17 cellular contexts compared by ENCODE assay signal in the genomic region with DNA sequence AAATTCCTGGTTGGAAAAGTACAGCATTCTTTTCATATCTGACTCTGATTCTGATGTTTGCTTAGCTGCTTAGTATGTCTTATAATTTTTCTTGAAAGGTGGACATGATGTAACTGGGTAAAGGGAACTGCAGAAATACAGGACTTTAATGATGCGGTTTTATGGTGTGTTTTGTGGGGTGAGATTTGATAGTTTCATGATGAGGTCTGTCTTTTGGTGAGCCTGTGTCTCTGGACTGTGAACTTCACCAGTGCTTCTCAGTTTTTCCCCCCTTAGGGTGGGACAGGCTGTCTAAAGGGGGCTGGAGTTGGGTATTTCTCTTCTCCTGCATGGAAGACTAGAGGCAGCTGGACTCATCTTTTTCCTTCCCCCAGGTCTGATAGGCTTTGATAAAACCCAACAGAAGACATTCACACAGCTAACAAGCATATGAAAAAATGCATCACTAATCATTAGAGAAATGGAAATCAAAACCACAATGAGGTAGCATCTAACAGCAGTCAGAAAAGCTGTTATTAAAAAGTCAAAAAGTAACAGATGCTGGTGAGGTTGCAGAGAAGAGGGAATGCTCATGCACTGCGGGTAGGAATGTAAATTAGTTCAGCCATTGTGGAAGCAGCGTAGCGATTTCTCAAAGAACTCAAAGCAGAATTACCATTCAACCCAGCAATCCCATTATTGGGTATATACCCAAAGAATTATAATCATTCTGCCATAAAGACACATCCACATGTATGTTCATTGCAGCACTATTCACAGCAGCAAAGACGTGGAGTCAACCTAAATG.
A peak's percentile ranks its signal among the peaks of the same experiment; 100 is the strongest.
DNase-seq lines count a peak whose midpoint lies in the region; ATAC-seq and TF ChIP-seq lines count a peak whose summit lies in the region.
"Had no signal": no experiment of that assay in that cellular context is flagged by ENCODE, and none has a peak within 500 bp of the region (broad histone marks: within the 10 kb centered on the region; RNA-seq: fewer than 3 reads in every experiment).

No MANE protein-coding gene starts in this region.

- no peak overlapping the region for H3K27ac ChIP-seq in psoas muscle
- H3K27ac ChIP-seq in right atrium auricular region: no peak overlapping the region
- H3K27ac ChIP-seq: BLaER1, epithelial cell of prostate, parathyroid adenoma had no signal

- no peaks in the 10 kb centered on the region for H3K27me3 Mint-ChIP-seq in mesothelial cell of epicardium (ENCODE audit: low read depth)

- no peak overlapping the region for H3K4me3 Mint-ChIP-seq in mesothelial cell of epicardium

- H3K27me3 ChIP-seq in BJ (ENCODE audit: control insufficient read depth, insufficient read depth, low read length): no peaks in the 10 kb centered on the region
- H3K27me3 ChIP-seq in psoas muscle (ENCODE audit: insufficient read depth in 3 of 3, low read length in 2 of 3): no peaks in the 10 kb centered on the region
- H3K27me3 ChIP-seq in right atrium auricular region: no peaks in the 10 kb centered on the region
- H3K27me3 ChIP-seq: BLaER1 had no signal

- ATAC-seq in GM18511 (IDR thresholded peaks at IDR 0.05; ENCODE audit: unreplicated experiment) (peak; percentile 38), psoas muscle (no peak), GM18858 (IDR thresholded peaks at IDR 0.05; ENCODE audit: unreplicated experiment) (no peak)

- peaks cover 30% of the 10 kb centered on the region for H3K36me3 Mint-ChIP-seq in mesothelial cell of epicardium

- intact Hi-C loops in psoas muscle (cut with DNase I): no loop called here

- CTCF ChIA-PET in BJ (lab: Yijun Ruan, JAX): interaction anchor here (1.0 to 1.1 kb wide), 2 partner anchors 9 to 55 kb away, joined by 3 to 7 read pairs; no protein-coding TSS in a partner anchor

- 93% methylated on average over 5 of the region's 5 CpGs for WGBS in psoas muscle, 3 donors

- H3K4me1 ChIP-seq in psoas muscle: peaks cover 23% of the 10 kb centered on the region
- H3K4me1 ChIP-seq in right atrium auricular region: peaks cover 0 to 16% of the 10 kb centered on the region in 2 donors

- H3K36me3 ChIP-seq in BJ (ENCODE audit: control insufficient read depth, insufficient read depth, low read length) (no peaks in the 10 kb centered on the region; the same call in 1 of the 2 replicates), psoas muscle (ENCODE audit: insufficient read depth in 1 of 2, low read depth in 1 of 2) (no peaks in the 10 kb centered on the region), right atrium auricular region (no peaks in the 10 kb centered on the region)

- POLR2A ChIA-PET in BJ (lab: Charles Lee): interaction anchor here (0.6 kb wide), 1 partner anchor 11 kb away, joined by 11 read pairs; no protein-coding TSS in a partner anchor

- H3K9me3 Mint-ChIP-seq in mesothelial cell of epicardium: peaks cover 29% of the 10 kb centered on the region

- peak overlapping the region; percentile 70 for H3K27ac Mint-ChIP-seq in mesothelial cell of epicardium

- H3K4me1 Mint-ChIP-seq in mesothelial cell of epicardium: peaks cover 45% of the 10 kb centered on the region

- H3K4me3 ChIP-seq in BJ (ENCODE audit: low read depth, low read length): no peak overlapping the region
- H3K4me3 ChIP-seq in psoas muscle: no peak overlapping the region
- H3K4me3 ChIP-seq in right atrium auricular region: no peak overlapping the region
- H3K4me3 ChIP-seq: BLaER1 had no signal

- peak; percentile 48 for DNase-seq in BJ (ENCODE audit: low read depth)
- peak; percentile 11 for DNase-seq in astrocyte of the hippocampus (ENCODE audit: low read depth, low spot score)
- no peak for DNase-seq in mesothelial cell of epicardium (ENCODE audit: low spot score in 2 of 2, unreplicated experiment in 2 of 2)
- DNase-seq in psoas muscle: no peak
- no peak for DNase-seq in right atrium auricular region (ENCODE audit: low spot score)
- DNase-seq: activated CD4-positive, alpha-beta T cell treated with anti-CD3 and anti-CD28 coated beads, Interleukin-2, amount 50 U/mL, for 48 hours; amygdala; left ventricle myocardium superior; NCI-H1436; NCI-H82; small intestine; SW 1271 had no signal

- TF ChIP-seq CTCF in BJ (IDR thresholded peaks at IDR 0.05; ENCODE audit: insufficient read depth, low read depth, low read length): no peak
- no peak for TF ChIP-seq CTCF in mesothelial cell of epicardium (IDR thresholded peaks at IDR 0.05; ENCODE audit: unreplicated experiment)
- no peak for TF ChIP-seq CTCF in psoas muscle (IDR thresholded peaks at IDR 0.05)
- TF ChIP-seq CTCF in right atrium auricular region (IDR thresholded peaks at IDR 0.05): no peak

- H3K9me3 ChIP-seq in psoas muscle (peaks cover 5% of the 10 kb centered on the region), right atrium auricular region (peaks cover 3 to 5% of the 10 kb centered on the region in 2 donors)

Comparison
In these comparisons a context has a peak if more than half of its experiments do, and no peak if none do; other contexts are left out.
1. DNase-seq: peak in BJ (single experiment) and astrocyte of the hippocampus (single experiment); none in mesothelial cell of epicardium (0 of 2), psoas muscle (0 of 2) and right atrium auricular region (single experiment).